ENCODE assay signal across 17 cellular contexts in the genomic region with DNA sequence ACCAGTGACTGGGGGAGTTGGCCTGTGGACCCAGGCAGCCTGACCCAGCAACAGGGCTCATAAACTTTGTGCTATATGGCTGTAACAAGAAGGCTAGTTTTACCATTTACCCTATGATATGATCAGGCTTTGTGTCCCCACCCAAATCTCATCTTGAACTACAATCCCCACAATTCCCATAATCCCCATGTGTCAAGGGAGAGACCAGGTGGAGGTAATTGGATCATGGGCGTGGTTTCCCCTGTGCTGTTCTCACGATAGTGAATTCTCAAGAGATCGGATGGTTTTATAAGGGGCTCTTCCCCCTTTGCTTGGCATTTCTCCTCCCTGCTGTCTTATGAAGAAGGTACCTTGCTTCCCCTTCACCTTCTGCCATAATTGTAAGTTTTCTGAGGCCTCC.
"Had no signal": no experiment of that assay in that cellular context is flagged by ENCODE, and none has a peak within 500 bp of the region (broad histone marks: within the 10 kb centered on the region; RNA-seq: fewer than 3 reads in every experiment).

No MANE protein-coding gene starts in this region.

- H3K4me3 ChIP-seq: cardiac muscle cell, hepatocyte, lung, thoracic aorta, upper lobe of left lung had no signal

- H3K4me1 ChIP-seq: upper lobe of left lung had no signal

- H3K36me3 ChIP-seq: cardiac muscle cell, thoracic aorta, upper lobe of left lung had no signal

- H3K27me3 ChIP-seq: cardiac muscle cell, hepatocyte, upper lobe of left lung had no signal

- DNase-seq: activated CD4-positive, alpha-beta memory T cell treated with anti-CD3 and anti-CD28 coated beads, Interleukin-2, amount 10 ng/mL, durations not matched to agents 7 days and 5 days; activated CD4-positive, alpha-beta T cell treated with anti-CD3 and anti-CD28 coated beads for 48 hours; activated CD4-positive, CD25-positive, alpha-beta regulatory T cell; activated CD8-positive, alpha-beta memory T cell treated with anti-CD3 and anti-CD28 coated beads, Interleukin-2, amount 10 ng/mL, durations not matched to agents 7 days and 5 days; activated naive CD8-positive, alpha-beta T cell treated with anti-CD3 and anti-CD28 coated beads for 36 hours; amniotic stem cell; dermis blood vessel endothelial cell; foreskin fibroblast; kidney; retina; stimulated activated naive B cell treated with anti-CD40 and anti-IgM and Interleukin-4, amounts not matched to agents 10 μg/mL and 1 μg/mL and 100 μg/mL, for 72 hours; upper lobe of left lung had no signal

- H3K27ac ChIP-seq: cardiac muscle cell, epithelial cell of prostate, hepatocyte, thoracic aorta, upper lobe of left lung had no signal

- H3K9me3 ChIP-seq: thoracic aorta, upper lobe of left lung had no signal
